ENCODE assay signal across 8 cellular contexts in genomic region chr5:177362871-177363507, GRCh38. TPM values are rescaled to one million over a fixed set of nuclear protein-coding genes. Genes with fewer than 3 reads are reported as not detected.
DNase-seq lines count a peak whose midpoint lies in the region; ATAC-seq and TF ChIP-seq lines count a peak whose summit lies in the region.

No MANE protein-coding gene starts in this region.

- no peak overlapping the region for H3K9ac ChIP-seq in neural cell (ENCODE audit: low read length)

- H3K9me3 ChIP-seq in esophagus squamous epithelium = no peaks in the 10 kb centered on the region
- no peaks in the 10 kb centered on the region for H3K9me3 ChIP-seq in neural cell (ENCODE audit: low read length)
- peaks cover 3% of the 10 kb centered on the region for H3K9me3 ChIP-seq in thymus (ENCODE audit: control insufficient read depth)

- TF ChIP-seq CTCF in esophagus squamous epithelium (IDR thresholded peaks at IDR 0.05) (peak in 1 of 6 experiments; percentile 6), neural cell (IDR thresholded peaks at IDR 0.05; ENCODE audit: poor library complexity, severe bottlenecking) (no peak)

- ATAC-seq in HG02588 (IDR thresholded peaks at IDR 0.05; ENCODE audit: unreplicated experiment) (peak; percentile 37), GM18519 (IDR thresholded peaks at IDR 0.05; ENCODE audit: low FRiP score, unreplicated experiment) (no peak)

- no peak for TF ChIP-seq RAD21 in neural cell (conservative IDR thresholded peaks at IDR 0.05)

- H3K4me3 ChIP-seq in esophagus squamous epithelium (peak overlapping the region; percentile 30 to 70 (median 54)), neural cell (ENCODE audit: low read length) (peak overlapping the region; percentile 49), thymus (ENCODE audit: low read length) (peak overlapping the region; percentile 57)

- H3K9me2 ChIP-seq in neural cell (ENCODE audit: insufficient read depth, low read length) = no peaks in the 10 kb centered on the region

- H2AFZ ChIP-seq in neural cell (ENCODE audit: low read depth, low read length) = no peak overlapping the region

- 2 to 18% methylated on average over 10 to 22 of the region's 49 CpGs for WGBS in esophagus squamous epithelium, 2 donors
- 7% methylated on average over 49 of the region's 49 CpGs for WGBS in thymus

- no peaks in the 10 kb centered on the region for H3F3A ChIP-seq in neural cell (ENCODE audit: insufficient read depth, low read length, poor library complexity, severe bottlenecking)

- H3K4me1 ChIP-seq in esophagus squamous epithelium (peaks cover 50 to 91% (median 59%) of the 10 kb centered on the region in 3 donors), thymus (ENCODE audit: control insufficient read depth, insufficient read depth, low read length) (peaks cover 47% of the 10 kb centered on the region)

- no peaks in the 10 kb centered on the region for H3K27me3 ChIP-seq in esophagus squamous epithelium
- H3K27me3 ChIP-seq in neural cell (ENCODE audit: insufficient read depth, low read depth, low read length) = peaks cover 8% of the 10 kb centered on the region
- H3K27me3 ChIP-seq in thymus (ENCODE audit: control insufficient read depth, insufficient read depth) = no peaks in the 10 kb centered on the region

- peak in 1 of 4 donors; percentile 13 for TF ChIP-seq POLR2A in esophagus squamous epithelium (IDR thresholded peaks at IDR 0.05)

- no peak for TF ChIP-seq EP300 in neural cell (conservative IDR thresholded peaks at IDR 0.05; ENCODE audit: poor library complexity, severe bottlenecking)

- intact Hi-C loops in esophagus squamous epithelium (cut with DNase I) = no loop called here

- DNase-seq in DMS53 treated with DMSO at 0.1 percent for 48 hours (lab: John Stamatoyannopoulos, UW; ENCODE audit: unreplicated experiment) (peak; percentile 71), NCI-H748 treated with DMSO at 0.1 percent for 48 hours (lab: John Stamatoyannopoulos, UW) (peak; percentile 45), esophagus squamous epithelium (lab: John Stamatoyannopoulos, UW) (no peak)
- DNase-seq in activated T-cell treated with anti-CD3 and anti-CD28 coated beads, Interleukin-2, amount 50 U/mL, for 1 hour = peak; percentile 75

- no peaks in the 10 kb centered on the region for H3K79me2 ChIP-seq in neural cell (replicated peaks; ENCODE audit: insufficient read depth, low read length)

- no peaks in the 10 kb centered on the region for H3K36me3 ChIP-seq in esophagus squamous epithelium
- H3K36me3 ChIP-seq in neural cell (ENCODE audit: insufficient read depth, low read length) = no peaks in the 10 kb centered on the region
- peaks cover 31% of the 10 kb centered on the region for H3K36me3 ChIP-seq in thymus (ENCODE audit: control insufficient read depth, insufficient read depth)

- peak overlapping the region; percentile 77 to 89 (median 80) for H3K27ac ChIP-seq in esophagus squamous epithelium
- no peak overlapping the region for H3K27ac ChIP-seq in neural cell (ENCODE audit: low read length)
- H3K27ac ChIP-seq in thymus (ENCODE audit: low read depth) = peak overlapping the region; percentile 77

- no peaks in the 10 kb centered on the region for H4K20me1 ChIP-seq in neural cell (ENCODE audit: insufficient read depth)

- no peak overlapping the region for H3K4me2 ChIP-seq in neural cell (ENCODE audit: low read length)

TF ChIP-seq in neural cell, 6 proteins besides CTCF, POLR2A, EP300 and RAD21:
- TF ChIP-seq TAF1 (IDR thresholded peaks at IDR 0.05; ENCODE audit: low read depth) (no peak), POLR2AphosphoS5 (IDR thresholded peaks at IDR 0.05) (no peak), SMC3 (conservative IDR thresholded peaks at IDR 0.05; ENCODE audit: poor library complexity) (no peak), EZH2 (IDR thresholded peaks at IDR 0.05; ENCODE audit: borderline replicate concordance, insufficient read depth, low read length, poor library complexity, severe bottlenecking) (no peak), REST (IDR thresholded peaks at IDR 0.05; ENCODE audit: borderline replicate concordance) (no peak), MXI1 (conservative IDR thresholded peaks at IDR 0.05; ENCODE audit: poor library complexity, severe bottlenecking) (no peak)

RNA-seq across cellular contexts. Expression of gene RGS14, which starts 5.3 kb away (rescaled TPM):
- total RNA-seq in esophagus squamous epithelium = 10 to 100 TPM; 32.7 to 37.8 (median 34.8) TPM
- polyA plus RNA-seq in neural cell (23.4 and 32.3 TPM in 2 replicates), thymus (52.7 TPM)
- 3.9 and 7.9 TPM in 2 replicates for polyA minus RNA-seq in neural cell

RNA-seq across cellular contexts. Expression of gene LMAN2, which starts 11.5 kb away (rescaled TPM):
- 100 to 1,000 TPM; 225 to 384 (median 257) TPM for total RNA-seq in esophagus squamous epithelium
- polyA plus RNA-seq in neural cell (155 and 156 TPM in 2 replicates), thymus (95.3 TPM)
- 108 and 132 TPM in 2 replicates for polyA minus RNA-seq in neural cell

RNA-seq across cellular contexts. Expression of gene SLC34A1, which starts 21.2 kb away (rescaled TPM):
- total RNA-seq in esophagus squamous epithelium = under 1 TPM; 0.15 to 0.47 (median 0.25) TPM
- polyA plus RNA-seq in neural cell (not detected in 2 replicates), thymus (0.02 TPM)
- not detected in 2 replicates for polyA minus RNA-seq in neural cell

RNA-seq across cellular contexts. Expression of gene PFN3, which starts 37.5 kb away (rescaled TPM):
- total RNA-seq in esophagus squamous epithelium = 1 to 10 TPM in 1 of 4 donors, not detected in 3; 2.0 TPM
- not detected in 2 replicates for polyA plus RNA-seq in neural cell
- not detected in 2 replicates for polyA minus RNA-seq in neural cell
- polyA plus RNA-seq in thymus = not detected

RNA-seq across cellular contexts. Expression of gene F12, which starts 46.4 kb away (rescaled TPM):
- 10 to 100 TPM; 10.7 to 25.4 (median 19.6) TPM for total RNA-seq in esophagus squamous epithelium
- polyA plus RNA-seq in neural cell (1.4 and 7.8 TPM in 2 replicates), thymus (1.2 TPM)
- polyA minus RNA-seq in neural cell = 2.9 and 3.6 TPM in 2 replicates
